Comparison of ENCODE assay signal across 25 cellular contexts in genomic region chr3:140086642-140087041, GRCh38.
"Had no signal": no experiment of that assay in that cellular context is flagged by ENCODE, and none has a peak within 500 bp of the region (broad histone marks: within the 10 kb centered on the region; RNA-seq: fewer than 3 reads in every experiment).

No MANE protein-coding gene starts in this region.

- ATAC-seq: left ventricle myocardium superior; lower lobe of right lung; naive thymus-derived CD8-positive, alpha-beta T cell; psoas muscle; sciatic nerve; stimulated activated memory B cell treated with anti-CD40 and anti-IgM and Interleukin-4, amounts not matched to agents 10 μg/mL and 1 μg/mL and 100 μg/mL, for 72 hours; stimulated activated naive CD8-positive, alpha-beta T cell treated with anti-CD3 and anti-CD28 coated beads, Interleukin-15, Interleukin-2, amounts not matched to agents 100 U/mL and 50 U/mL, for 24 hours; upper lobe of right lung had no signal

- H3K4me1 ChIP-seq: lower lobe of right lung, parathyroid adenoma, spleen, stomach, upper lobe of right lung had no signal

- H3K27ac ChIP-seq: lower lobe of right lung, parathyroid adenoma, psoas muscle, right atrium auricular region, spleen, stomach, thoracic aorta, tibial artery, upper lobe of right lung had no signal

- DNase-seq: head of caudate nucleus; hippocampal formation; kidney; left ventricle myocardium superior; lower lobe of right lung; mammary epithelial cell; mesenchymal stem cell; naive thymus-derived CD8-positive, alpha-beta T cell; nucleus accumbens; psoas muscle; small intestine; spleen; stimulated activated CD4-positive, alpha-beta T cell treated with anti-CD3 and anti-CD28 coated beads, Interleukin-4, amount 100 ng/mL, for 4 hours; stimulated activated CD8-positive, alpha-beta memory T cell treated with anti-CD3 and anti-CD28 coated beads, Interleukin-4, amount 100 ng/mL, for 48 hours; stimulated activated naive CD8-positive, alpha-beta T cell treated with anti-CD3 and anti-CD28 coated beads, Interleukin-15, Interleukin-2, amounts not matched to agents 100 U/mL and 50 U/mL, for 24 hours; stomach; tibial artery; trophoblast cell; upper lobe of right lung had no signal

- FAIRE-seq: kidney, small intestine, urothelium cell line had no signal

- H3K36me3 ChIP-seq: lower lobe of right lung, right atrium auricular region, spleen, stomach, thoracic aorta, tibial artery, upper lobe of right lung had no signal

- H3K4me3 ChIP-seq: lower lobe of right lung, psoas muscle, right atrium auricular region, spleen, stomach, thoracic aorta, tibial artery, upper lobe of right lung had no signal

- H3K27me3 ChIP-seq: right atrium auricular region, spleen, stomach, tibial artery, upper lobe of right lung had no signal

- H3K9me3 ChIP-seq: lower lobe of right lung, psoas muscle, thoracic aorta, tibial artery, upper lobe of right lung had no signal
